ENCODE assay signal across 26 cellular contexts in genomic region chr1:10661453-10661852, GRCh38.
DNase-seq lines count a peak whose midpoint lies in the region; FAIRE-seq and TF ChIP-seq lines count a peak whose summit lies in the region.
"Had no signal": no experiment of that assay in that cellular context is flagged by ENCODE, and none has a peak within 500 bp of the region (broad histone marks: within the 10 kb centered on the region; RNA-seq: fewer than 3 reads in every experiment).

No MANE protein-coding gene starts in this region.

- H3K4me1 ChIP-seq in H1 (replicated peaks in 1 of 4; ENCODE audit: control insufficient read depth in 3 of 4, insufficient read depth in 4 of 4, low read length in 3 of 4) (peaks cover 0 to 14% (median 7%) of the 10 kb centered on the region in 4 experiments; a peak in 4 of 7 replicates), sigmoid colon (peaks cover 0 to 98% (median 80%) of the 10 kb centered on the region in 4 donors), A673 (ENCODE audit: insufficient read depth, low read length, poor library complexity, severe bottlenecking) (peaks cover 5% of the 10 kb centered on the region)
- H3K4me1 ChIP-seq: A549, Caco-2 had no signal

- TF ChIP-seq RAD21 in H1 (IDR thresholded peaks at IDR 0.05 in 1 of 2, conservative IDR thresholded peaks at IDR 0.05 in 1 of 2; ENCODE audit: low read depth in 2 of 2, low read length in 2 of 2): no peak

- H2BK15ac ChIP-seq in H1 (ENCODE audit: low read length): peak overlapping the region; percentile 11; the same call in 1 of the 2 replicates

- H3K9ac ChIP-seq in H1 (replicated peaks in 1 of 4; ENCODE audit: extremely low read depth in 1 of 4, low read depth in 3 of 4, low read length in 3 of 4): no peak overlapping the region

- H3K4me3 ChIP-seq in H1 (ENCODE audit: extremely low read depth in 1 of 4, insufficient read depth in 2 of 4, low read depth in 3 of 4, low read length in 4 of 4): no peak overlapping the region
- no peak overlapping the region for H3K4me3 ChIP-seq in sigmoid colon
- no peak overlapping the region for H3K4me3 ChIP-seq in A673 (ENCODE audit: low read depth, low read length, poor library complexity, severe bottlenecking)
- H3K4me3 ChIP-seq: A549, GM12878 had no signal

- no peak overlapping the region for H2AFZ ChIP-seq in H1 (ENCODE audit: low read length)

- H3K27ac ChIP-seq in H1 (ENCODE audit: low read depth, low read length): no peak overlapping the region
- peak overlapping the region in 3 of 4 donors; percentile 91 to 98 (median 96) for H3K27ac ChIP-seq in sigmoid colon
- no peak overlapping the region for H3K27ac ChIP-seq in A673 (ENCODE audit: low read depth, low read length, poor library complexity, severe bottlenecking)
- H3K27ac ChIP-seq: A549, C4-2B had no signal

- H3K79me2 ChIP-seq in H1 (ENCODE audit: control insufficient read depth in 1 of 2, insufficient read depth in 2 of 2, low read length in 2 of 2): no peaks in the 10 kb centered on the region

- no TSS peak for BruUV-seq in A673 (replicated peaks; lab: Mats Ljungman, UMichigan)

- H3K23ac ChIP-seq in H1 (ENCODE audit: insufficient read length): peak overlapping the region; percentile 5

- no peak overlapping the region for H2BK20ac ChIP-seq in H1 (ENCODE audit: low read length)

- no peak overlapping the region for H4K5ac ChIP-seq in H1 (ENCODE audit: insufficient read length, low read depth, low read length)

- no peak overlapping the region for H2BK120ac ChIP-seq in H1 (replicated peaks; ENCODE audit: low read depth, low read length)

- TF ChIP-seq POLR2A in GM12891 (IDR thresholded peaks at IDR 0.05; ENCODE audit: low read depth, low read length): no peak
- TF ChIP-seq POLR2A in H1 (IDR thresholded peaks at IDR 0.05; ENCODE audit: control extremely low read depth in 1 of 2, low read depth in 2 of 2, low read length in 2 of 2): no peak
- no peak for TF ChIP-seq POLR2A in sigmoid colon (IDR thresholded peaks at IDR 0.05)
- TF ChIP-seq POLR2A in erythroblast (IDR thresholded peaks at IDR 0.05; ENCODE audit: low read length): no peak

- DNase-seq in GM12891 (ENCODE audit: insufficient read length, low spot score) (no peak), HEK293T (ENCODE audit: extremely low spot score) (no peak), H1 (ENCODE audit: low read depth in 1 of 2, low spot score in 2 of 2) (no peak), sigmoid colon (no peak), A673 (ENCODE audit: low spot score) (no peak), erythroblast (lab: John Stamatoyannopoulos, UW) (no peak), GF-D8 (lab: John Stamatoyannopoulos, UW) (no peak)
- DNase-seq: Caco-2; CD8-positive, alpha-beta T cell; HFFc6; Karpas-422; NCI-H1092; NCI-H1417 treated with DMSO at 0.1 percent for 48 hours; NCI-H1694 treated with DMSO at 0.1 percent for 48 hours; NCI-H2081; NCI-H2171; NCI-H226; NCI-H510A; NCI-H69; SHP77 treated with DMSO at 0.1 percent for 48 hours had no signal

- 84% methylated on average over 5 of the region's 5 CpGs; no CpG with 5 or more reads in 1 of the 2 experiments for WGBS in H1 (ENCODE audit: extremely low coverage in 1 of 2, insufficient coverage in 1 of 2, insufficient read length in 1 of 2, insufficient replicate concordance in 2 of 2, low coverage in 1 of 2, low lambda C conversion rate in 2 of 2, missing lambda C conversion rate in 1 of 2), 2 experiments
- 96% methylated on average over 5 of the region's 5 CpGs for WGBS in sigmoid colon, 2 donors

- H3K4me2 ChIP-seq in H1 (ENCODE audit: insufficient read depth in 1 of 2, low read depth in 2 of 2, low read length in 2 of 2): no peak overlapping the region
- H3K4me2 ChIP-seq: A549 had no signal

- peak overlapping the region; percentile 13; the same call in 1 of the 2 replicates for H2BK12ac ChIP-seq in H1 (ENCODE audit: low read depth, low read length)

- H4K91ac ChIP-seq in H1 (replicated peaks; ENCODE audit: insufficient read length, low read length): peak overlapping the region; percentile 55

- H3K56ac ChIP-seq in H1 (replicated peaks; ENCODE audit: insufficient read length, low read depth, low read length): peak overlapping the region; percentile 73

- intact Hi-C loops in sigmoid colon (cut with DNase I) (no loop called here), A673 (cut with micrococcal nuclease; ENCODE audit: unreplicated experiment) (no loop called here)

- no peaks in the 10 kb centered on the region; the same call in none of the 2 replicates for H3K79me1 ChIP-seq in H1 (ENCODE audit: low read depth, low read length)

- no peak for TF ChIP-seq EP300 in H1 (IDR thresholded peaks at IDR 0.05; ENCODE audit: borderline replicate concordance in 1 of 2, low read depth in 2 of 2, low read length in 2 of 2)
- TF ChIP-seq EP300 in sigmoid colon (IDR thresholded peaks at IDR 0.05): no peak

- peak overlapping the region; percentile 84; the same call in 1 of the 2 replicates for H2AK5ac ChIP-seq in H1 (ENCODE audit: low read depth, low read length)

- H3K18ac ChIP-seq in H1 (ENCODE audit: extremely low read depth, low read length): peak overlapping the region; percentile 28; the same call in 1 of the 2 replicates

- peaks cover 0 to 3% (median 1%) of the 10 kb centered on the region in 4 experiments; a peak in 5 of 8 replicates for H3K36me3 ChIP-seq in H1 (ENCODE audit: control insufficient read depth in 2 of 4, insufficient read depth in 4 of 4, low read length in 3 of 4)
- H3K36me3 ChIP-seq in sigmoid colon: peaks cover 9 to 31% (median 15%) of the 10 kb centered on the region in 4 donors
- H3K36me3 ChIP-seq in A673 (ENCODE audit: insufficient read depth, low read length, poor library complexity, severe bottlenecking): no peaks in the 10 kb centered on the region

- H3K9me3 ChIP-seq in H1 (ENCODE audit: insufficient read depth in 2 of 2, low read depth in 1 of 2, low read length in 1 of 2): no peaks in the 10 kb centered on the region
- H3K9me3 ChIP-seq in sigmoid colon: no peaks in the 10 kb centered on the region
- no peaks in the 10 kb centered on the region for H3K9me3 ChIP-seq in A673 (ENCODE audit: low read depth, low read length, poor library complexity, severe bottlenecking)
- H3K9me3 ChIP-seq: A549, Caco-2 had no signal

- POLR2A ChIA-PET in HEK293T (lab: Yijun Ruan, JAX) (no interaction called here), H1 (lab: Charles Lee; ENCODE audit: partially characterized antibody) (no interaction called here), A673 (lab: Charles Lee; ENCODE audit: low non-redundant PET) (no interaction called here)

- peaks cover 1 to 12% of the 10 kb centered on the region in 2 experiments for H4K20me1 ChIP-seq in H1 (replicated peaks in 1 of 2; ENCODE audit: control insufficient read depth in 1 of 2, insufficient read depth in 2 of 2, low read length in 2 of 2)

- H3K27me3 ChIP-seq in H1 (replicated peaks in 1 of 4; ENCODE audit: control insufficient read depth in 3 of 4, extremely low read depth in 1 of 4, insufficient read depth in 3 of 4, low read length in 3 of 4) (peaks cover 0 to 2% (median 0%) of the 10 kb centered on the region in 4 experiments; a peak in 1 of 7 replicates), sigmoid colon (no peaks in the 10 kb centered on the region), A673 (replicated peaks; ENCODE audit: insufficient read depth, low read depth, low read length, poor library complexity) (no peaks in the 10 kb centered on the region)

- TF ChIP-seq CTCF in H1 (IDR thresholded peaks at IDR 0.05; ENCODE audit: control extremely low read depth in 1 of 3, insufficient read depth in 1 of 3, low read depth in 1 of 3, low read length in 3 of 3) (no peak), sigmoid colon (IDR thresholded peaks at IDR 0.05) (no peak), A673 (conservative IDR thresholded peaks at IDR 0.05; ENCODE audit: low read depth, low read length) (no peak)

- H3K23me2 ChIP-seq in H1 (ENCODE audit: low read depth, low read length): peaks cover 12% of the 10 kb centered on the region

- no peak overlapping the region for H4K8ac ChIP-seq in H1 (ENCODE audit: extremely low read depth, insufficient read depth, low read length)

- peak; percentile 62 for FAIRE-seq in GM12891 (lab: Jason Lieb, UNC)
- FAIRE-seq in H1 (lab: Jason Lieb, UNC): no peak
- FAIRE-seq: A549, G401.6, GM12878, GM19239, H54 had no signal

- no peak overlapping the region for H2BK5ac ChIP-seq in H1 (ENCODE audit: low read depth, low read length)

- CTCF ChIA-PET in HEK293T (lab: Yijun Ruan, JAX): no interaction called here
- CTCF ChIA-PET in H1 (lab: Charles Lee; ENCODE audit: partially characterized antibody): no interaction called here
- CTCF ChIA-PET in A673 (lab: Charles Lee): no interaction called here

- no peak overlapping the region for H3K14ac ChIP-seq in H1 (ENCODE audit: insufficient read length)

- peak overlapping the region; percentile 21 for H3K4ac ChIP-seq in H1 (replicated peaks; ENCODE audit: insufficient read length, low read depth, low read length)

TF ChIP-seq in GM12891, 5 proteins besides CTCF, POLR2A, EP300 and RAD21:
- TF ChIP-seq TAF1 (IDR thresholded peaks at IDR 0.05; ENCODE audit: low read depth, low read length): no peak
- no peak for TF ChIP-seq POU2F2 (IDR thresholded peaks at IDR 0.05; ENCODE audit: low read depth, low read length)
- TF ChIP-seq SPI1 (IDR thresholded peaks at IDR 0.05; ENCODE audit: low read depth, low read length): no peak

TF ChIP-seq in HEK293T, 16 proteins besides CTCF, POLR2A, EP300 and RAD21:
- 0 out of 2 replicates have a peak, but pooled peaks have one; percentile 2 for TF ChIP-seq TARDBP (IDR thresholded peaks at IDR 0.05)
- TF ChIP-seq LEF1 (IDR thresholded peaks at IDR 0.05; ENCODE audit: borderline replicate concordance): no peak

TF ChIP-seq in H1, 55 proteins besides CTCF, POLR2A, EP300 and RAD21 (continues in another document):
- TF ChIP-seq KDM4A (IDR thresholded peaks at IDR 0.05; ENCODE audit: low read depth, low read length, severe bottlenecking): no peak

Comparison
In these comparisons a context has a peak if more than half of its experiments do, and no peak if none do; other contexts are left out.
1. H3K27ac ChIP-seq: peak in sigmoid colon (3 of 4); none in H1 (single experiment) and A673 (single experiment).